In genomic region chr17:64216385-64217248, GRCh38 we compare ENCODE assay signal across 7 cellular contexts. TPM values are rescaled to one million over a fixed set of nuclear protein-coding genes. Genes with fewer than 3 reads are reported as not detected.
DNase-seq lines count a peak whose midpoint lies in the region; ATAC-seq, FAIRE-seq and TF ChIP-seq lines count a peak whose summit lies in the region.

No MANE protein-coding gene starts in this region.

- H2AFZ ChIP-seq in endothelial cell of umbilical vein (ENCODE audit: low read depth, low read length) (peak overlapping the region; percentile 51), parathyroid adenoma (peak overlapping the region; percentile 73)

- TF ChIP-seq POLR2A in NB4 (IDR thresholded peaks at IDR 0.05; ENCODE audit: extremely low read depth, insufficient read length) (no peak), endothelial cell of umbilical vein (IDR thresholded peaks at IDR 0.05; ENCODE audit: low read depth, low read length) (no peak)

- H3K9me3 ChIP-seq in endothelial cell of umbilical vein (replicated peaks; ENCODE audit: control insufficient read depth, insufficient read depth, low read length) (no peaks in the 10 kb centered on the region), parathyroid adenoma (ENCODE audit: control insufficient read depth, low read length) (no peaks in the 10 kb centered on the region)

- H3K27me3 ChIP-seq in endothelial cell of umbilical vein (ENCODE audit: control insufficient read depth in 2 of 2, insufficient read depth in 2 of 2, low read length in 2 of 2) (no peaks in the 10 kb centered on the region), parathyroid adenoma (ENCODE audit: control insufficient read depth, insufficient read depth, low read length) (no peaks in the 10 kb centered on the region)

- H3K27ac ChIP-seq in endothelial cell of umbilical vein (ENCODE audit: insufficient read depth, low read depth, low read length), result peak overlapping the region; percentile 74
- peak overlapping the region; percentile 83 for H3K27ac ChIP-seq in parathyroid adenoma

- POLR2A ChIA-PET in endothelial cell of umbilical vein (lab: Charles Lee), result no interaction called here

- peaks cover 33% of the 10 kb centered on the region for H3K4me1 Mint-ChIP-seq in activated naive CD4-positive, alpha-beta T cell treated with anti-CD3 and anti-CD28 coated beads for 36 hours (ENCODE audit: low read depth)

- no peaks in the 10 kb centered on the region for H3K9me3 Mint-ChIP-seq in activated naive CD4-positive, alpha-beta T cell treated with anti-CD3 and anti-CD28 coated beads for 36 hours

- no peaks in the 10 kb centered on the region for H3K9me1 ChIP-seq in endothelial cell of umbilical vein (replicated peaks; ENCODE audit: control insufficient read depth, extremely low read depth, insufficient read depth, low read length)

- peak overlapping the region; percentile 40 for H3K4me2 ChIP-seq in endothelial cell of umbilical vein (ENCODE audit: insufficient read depth, low read length)
- no peak overlapping the region for H3K4me2 ChIP-seq in parathyroid adenoma (ENCODE audit: low read length)

- H3K9ac ChIP-seq in endothelial cell of umbilical vein (replicated peaks; ENCODE audit: extremely low read depth, insufficient read depth, low read length) (peak overlapping the region; percentile 60), parathyroid adenoma (peak overlapping the region; percentile 9)

- H3K4me3 ChIP-seq in NB4 (ENCODE audit: low read depth, low read length), result no peak overlapping the region
- H3K4me3 ChIP-seq in endothelial cell of umbilical vein (replicated peaks in 1 of 3; ENCODE audit: insufficient read depth in 1 of 3, low read depth in 1 of 3, low read length in 3 of 3), result no peak overlapping the region
- H3K4me3 ChIP-seq in parathyroid adenoma (ENCODE audit: low read depth, low read length), result no peak overlapping the region

- ATAC-seq in GM21381 (IDR thresholded peaks at IDR 0.05; ENCODE audit: unreplicated experiment), result peak; percentile 55

- peak; percentile 9 for TF ChIP-seq CTCF in NB4 (IDR thresholded peaks at IDR 0.05; ENCODE audit: low read depth, low read length)
- TF ChIP-seq CTCF in endothelial cell of umbilical vein (IDR thresholded peaks at IDR 0.05; ENCODE audit: extremely low read depth in 1 of 2, insufficient read depth in 1 of 2, low read depth in 1 of 2, low read length in 2 of 2), result peak in 1 of 2 donors; percentile 24
- peak; percentile 57 for TF ChIP-seq CTCF in parathyroid adenoma (IDR thresholded peaks at IDR 0.05)

- no peak overlapping the region for H3K27ac Mint-ChIP-seq in activated naive CD4-positive, alpha-beta T cell treated with anti-CD3 and anti-CD28 coated beads for 36 hours

- DNase-seq in NB4 (ENCODE audit: low read depth) (no peak), endothelial cell of umbilical vein (ENCODE audit: low read depth, low spot score) (peak; percentile 75), NCI-H748 treated with DMSO at 0.1 percent for 48 hours (lab: John Stamatoyannopoulos, UW) (no peak), DMS153 treated with DMSO at 0.1 percent for 48 hours (lab: John Stamatoyannopoulos, UW; ENCODE audit: unreplicated experiment) (no peak)
- DNase-seq in activated naive CD4-positive, alpha-beta T cell treated with anti-CD3 and anti-CD28 coated beads for 36 hours, result no peak

- no TSS peak for BruUV-seq in endothelial cell of umbilical vein (replicated peaks; lab: Mats Ljungman, UMichigan)

- FAIRE-seq in endothelial cell of umbilical vein (lab: Jason Lieb, UNC), result no peak

- peaks cover 17% of the 10 kb centered on the region for H3K36me3 Mint-ChIP-seq in activated naive CD4-positive, alpha-beta T cell treated with anti-CD3 and anti-CD28 coated beads for 36 hours (ENCODE audit: low read depth)

- intact Hi-C loops in endothelial cell of umbilical vein (cut with micrococcal nuclease), result no loop called here
- intact Hi-C loops in activated naive CD4-positive, alpha-beta T cell treated with anti-CD3 and anti-CD28 coated beads for 36 hours (cut with micrococcal nuclease), result loop anchor here (5.0 kb wide), 1 partner anchor 66 kb away; no protein-coding TSS in a partner anchor

- no peaks in the 10 kb centered on the region for H4K20me1 ChIP-seq in endothelial cell of umbilical vein (replicated peaks; ENCODE audit: control insufficient read depth, extremely low read depth, insufficient read depth, low read length)

- H3K79me2 ChIP-seq in endothelial cell of umbilical vein (ENCODE audit: control insufficient read depth, insufficient read depth, low read length), result no peaks in the 10 kb centered on the region
- H3K79me2 ChIP-seq in parathyroid adenoma, result peaks cover 67% of the 10 kb centered on the region

- CTCF ChIA-PET in endothelial cell of umbilical vein (lab: Charles Lee), result interaction anchor here (0.7 to 3.4 kb wide), 12 partner anchors 7 to 83 kb away, joined by 3 to 12 read pairs (median 4); no protein-coding TSS in a partner anchor
- CTCF ChIA-PET in activated naive CD4-positive, alpha-beta T cell treated with anti-CD3 and anti-CD28 coated beads for 36 hours (lab: Charles Lee), result interaction anchor here (0.9 to 2.0 kb wide), 2 partner anchors 66 to 134 kb away, joined by 3 to 11 read pairs; no protein-coding TSS in a partner anchor

- dilution Hi-C loops in endothelial cell of umbilical vein (cut with MboI; ENCODE audit: extremely low pct_ligation_motif_present, low sequenced_read_pairs), result no loop called here

- H3K27me3 Mint-ChIP-seq in activated naive CD4-positive, alpha-beta T cell treated with anti-CD3 and anti-CD28 coated beads for 36 hours (ENCODE audit: low read depth), result no peaks in the 10 kb centered on the region

- H3K36me3 ChIP-seq in endothelial cell of umbilical vein (ENCODE audit: control insufficient read depth in 2 of 2, extremely low read depth in 1 of 2, insufficient read depth in 2 of 2, low read length in 2 of 2) (peaks cover 5 to 10% of the 10 kb centered on the region in 2 experiments), parathyroid adenoma (ENCODE audit: control insufficient read depth, insufficient read depth, low read length) (no peaks in the 10 kb centered on the region)

- H3K4me1 ChIP-seq in endothelial cell of umbilical vein (ENCODE audit: control insufficient read depth, extremely low read depth, insufficient read depth, low read length) (peaks cover 28% of the 10 kb centered on the region), parathyroid adenoma (peaks cover 32% of the 10 kb centered on the region)

- no peak overlapping the region for H3K4me3 Mint-ChIP-seq in activated naive CD4-positive, alpha-beta T cell treated with anti-CD3 and anti-CD28 coated beads for 36 hours

TF ChIP-seq in endothelial cell of umbilical vein, 7 proteins besides CTCF, POLR2A, EP300 and RAD21:
- no peak for TF ChIP-seq JUN (IDR thresholded peaks at IDR 0.05; ENCODE audit: borderline replicate concordance, insufficient read depth, insufficient read length, low read depth)
- no peak for TF ChIP-seq EZH2 (IDR thresholded peaks at IDR 0.05; ENCODE audit: borderline replicate concordance, low read depth, low read length, severe bottlenecking)
- TF ChIP-seq GATA2 (IDR thresholded peaks at IDR 0.05; ENCODE audit: insufficient read depth, insufficient read length, low read depth, low read length), result no peak
- no peak for TF ChIP-seq POLR2AphosphoS5 (IDR thresholded peaks at IDR 0.05; ENCODE audit: insufficient read depth, low read depth, low read length)
- no peak for TF ChIP-seq FOS (IDR thresholded peaks at IDR 0.05; ENCODE audit: borderline replicate concordance, insufficient read depth, low read length)
- TF ChIP-seq MAX (IDR thresholded peaks at IDR 0.05; ENCODE audit: insufficient read depth, insufficient read length), result no peak
- no peak for TF ChIP-seq MYC (IDR thresholded peaks at IDR 0.05; ENCODE audit: low read depth, low read length)

RNA-seq across cellular contexts. Expression of gene TEX2, which starts 46.4 kb away (rescaled TPM):
- 21.7 and 25.8 TPM in 2 replicates for total RNA-seq in endothelial cell of umbilical vein
- polyA plus RNA-seq in endothelial cell of umbilical vein, result 12.5 and 13.3 TPM in 2 replicates
- polyA plus RNA-seq in endothelial cell of umbilical vein (2011; cell fraction: cytosol; rRNA removed), result 14.5 and 15.7 TPM in 2 replicates
- 19.2 and 20.3 TPM in 2 replicates for polyA plus RNA-seq in endothelial cell of umbilical vein (2011; cell fraction: nucleus; rRNA removed)
- polyA plus RNA-seq in endothelial cell of umbilical vein (2012), result 17.4 and 20.3 TPM in 2 replicates
- polyA minus RNA-seq in endothelial cell of umbilical vein, result 27.3 and 32.4 TPM in 2 replicates
- 14.3 TPM for polyA minus RNA-seq in endothelial cell of umbilical vein (2011; cell fraction: cytosol; rRNA and poly(A)+ RNA removed)
- 15.1 and 20.7 TPM in 2 replicates for polyA minus RNA-seq in endothelial cell of umbilical vein (2011; cell fraction: nucleus; rRNA and poly(A)+ RNA removed)
- total RNA-seq in activated naive CD4-positive, alpha-beta T cell treated with anti-CD3 and anti-CD28 coated beads for 36 hours, result 10 to 100 TPM in 1 of 2 experiments, 1 to 10 TPM in 1; 9.2 to 10.6 TPM
